1 cellular context compared by ENCODE assay signal in the genomic region with DNA sequence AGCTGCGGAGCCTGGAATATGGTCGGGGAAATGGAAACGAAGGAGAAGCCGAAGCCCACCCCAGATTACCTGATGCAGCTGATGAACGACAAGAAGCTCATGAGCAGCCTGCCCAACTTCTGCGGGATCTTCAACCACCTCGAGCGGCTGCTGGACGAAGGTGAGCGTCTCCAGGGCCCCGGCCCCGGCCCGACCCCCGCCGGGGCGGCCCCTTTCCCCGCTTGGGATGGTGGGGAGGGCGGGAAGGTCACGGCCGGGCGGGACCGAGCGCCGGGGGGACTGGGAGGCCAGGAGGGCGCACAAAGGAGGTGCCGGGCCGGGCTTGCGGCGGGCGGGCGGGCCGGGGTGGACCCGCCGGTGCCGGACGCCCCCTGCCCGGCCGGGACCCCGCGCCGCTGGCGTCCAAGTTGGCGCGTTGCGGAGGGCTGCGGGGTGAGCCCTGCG.
TF ChIP-seq lines count a peak whose summit lies in the region.

No MANE protein-coding gene starts in this region.

TF ChIP-seq in HCT116, 20 proteins besides CTCF, POLR2A, EP300 and RAD21 (continued from another document):
- TF ChIP-seq, protein P1, sequence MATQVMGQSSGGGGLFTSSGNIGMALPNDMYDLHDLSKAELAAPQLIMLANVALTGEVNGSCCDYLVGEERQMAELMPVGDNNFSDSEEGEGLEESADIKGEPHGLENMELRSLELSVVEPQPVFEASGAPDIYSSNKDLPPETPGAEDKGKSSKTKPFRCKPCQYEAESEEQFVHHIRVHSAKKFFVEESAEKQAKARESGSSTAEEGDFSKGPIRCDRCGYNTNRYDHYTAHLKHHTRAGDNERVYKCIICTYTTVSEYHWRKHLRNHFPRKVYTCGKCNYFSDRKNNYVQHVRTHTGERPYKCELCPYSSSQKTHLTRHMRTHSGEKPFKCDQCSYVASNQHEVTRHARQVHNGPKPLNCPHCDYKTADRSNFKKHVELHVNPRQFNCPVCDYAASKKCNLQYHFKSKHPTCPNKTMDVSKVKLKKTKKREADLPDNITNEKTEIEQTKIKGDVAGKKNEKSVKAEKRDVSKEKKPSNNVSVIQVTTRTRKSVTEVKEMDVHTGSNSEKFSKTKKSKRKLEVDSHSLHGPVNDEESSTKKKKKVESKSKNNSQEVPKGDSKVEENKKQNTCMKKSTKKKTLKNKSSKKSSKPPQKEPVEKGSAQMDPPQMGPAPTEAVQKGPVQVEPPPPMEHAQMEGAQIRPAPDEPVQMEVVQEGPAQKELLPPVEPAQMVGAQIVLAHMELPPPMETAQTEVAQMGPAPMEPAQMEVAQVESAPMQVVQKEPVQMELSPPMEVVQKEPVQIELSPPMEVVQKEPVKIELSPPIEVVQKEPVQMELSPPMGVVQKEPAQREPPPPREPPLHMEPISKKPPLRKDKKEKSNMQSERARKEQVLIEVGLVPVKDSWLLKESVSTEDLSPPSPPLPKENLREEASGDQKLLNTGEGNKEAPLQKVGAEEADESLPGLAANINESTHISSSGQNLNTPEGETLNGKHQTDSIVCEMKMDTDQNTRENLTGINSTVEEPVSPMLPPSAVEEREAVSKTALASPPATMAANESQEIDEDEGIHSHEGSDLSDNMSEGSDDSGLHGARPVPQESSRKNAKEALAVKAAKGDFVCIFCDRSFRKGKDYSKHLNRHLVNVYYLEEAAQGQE (IDR thresholded peaks at IDR 0.05; ENCODE audit: low read depth), result no peak
- no peak for TF ChIP-seq CBX3 (IDR thresholded peaks at IDR 0.05; ENCODE audit: low read depth)
- no peak for TF ChIP-seq SP1 (IDR thresholded peaks at IDR 0.05; ENCODE audit: low read depth)
- TF ChIP-seq FOSL1 (IDR thresholded peaks at IDR 0.05; ENCODE audit: low read depth), result no peak
- TF ChIP-seq POLR2AphosphoS5 (IDR thresholded peaks at IDR 0.05; ENCODE audit: low read depth, low read length), result no peak
- TF ChIP-seq, protein P2, sequence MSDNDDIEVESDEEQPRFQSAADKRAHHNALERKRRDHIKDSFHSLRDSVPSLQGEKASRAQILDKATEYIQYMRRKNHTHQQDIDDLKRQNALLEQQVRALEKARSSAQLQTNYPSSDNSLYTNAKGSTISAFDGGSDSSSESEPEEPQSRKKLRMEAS (IDR thresholded peaks at IDR 0.05), result no peak
- TF ChIP-seq ZNF274 (IDR thresholded peaks at IDR 0.05; ENCODE audit: low read depth, low read length), result no peak
- TF ChIP-seq TCF7L2 (IDR thresholded peaks at IDR 0.05; ENCODE audit: borderline replicate concordance, extremely low read depth, insufficient read depth, insufficient read length), result no peak
- TF ChIP-seq ZFX (IDR thresholded peaks at IDR 0.05), result no peak
- TF ChIP-seq, protein P3, sequence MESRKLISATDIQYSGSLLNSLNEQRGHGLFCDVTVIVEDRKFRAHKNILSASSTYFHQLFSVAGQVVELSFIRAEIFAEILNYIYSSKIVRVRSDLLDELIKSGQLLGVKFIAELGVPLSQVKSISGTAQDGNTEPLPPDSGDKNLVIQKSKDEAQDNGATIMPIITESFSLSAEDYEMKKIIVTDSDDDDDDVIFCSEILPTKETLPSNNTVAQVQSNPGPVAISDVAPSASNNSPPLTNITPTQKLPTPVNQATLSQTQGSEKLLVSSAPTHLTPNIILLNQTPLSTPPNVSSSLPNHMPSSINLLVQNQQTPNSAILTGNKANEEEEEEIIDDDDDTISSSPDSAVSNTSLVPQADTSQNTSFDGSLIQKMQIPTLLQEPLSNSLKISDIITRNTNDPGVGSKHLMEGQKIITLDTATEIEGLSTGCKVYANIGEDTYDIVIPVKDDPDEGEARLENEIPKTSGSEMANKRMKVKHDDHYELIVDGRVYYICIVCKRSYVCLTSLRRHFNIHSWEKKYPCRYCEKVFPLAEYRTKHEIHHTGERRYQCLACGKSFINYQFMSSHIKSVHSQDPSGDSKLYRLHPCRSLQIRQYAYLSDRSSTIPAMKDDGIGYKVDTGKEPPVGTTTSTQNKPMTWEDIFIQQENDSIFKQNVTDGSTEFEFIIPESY (IDR thresholded peaks at IDR 0.05; ENCODE audit: extremely low read depth, insufficient replicate concordance, low read length), result no peak
- no peak for TF ChIP-seq ELF1 (IDR thresholded peaks at IDR 0.05; ENCODE audit: borderline replicate concordance, low read depth)
- no peak for TF ChIP-seq SRF (IDR thresholded peaks at IDR 0.05; ENCODE audit: low read depth)
- no peak for TF ChIP-seq EZH2phosphoT487 (IDR thresholded peaks at IDR 0.05; ENCODE audit: borderline replicate concordance)
- TF ChIP-seq JUND (IDR thresholded peaks at IDR 0.05), result no peak
- no peak for TF ChIP-seq SIN3A (IDR thresholded peaks at IDR 0.05; ENCODE audit: low read depth)
- TF ChIP-seq EGR1 (IDR thresholded peaks at IDR 0.05; ENCODE audit: low read depth), result no peak
- TF ChIP-seq, protein P4, sequence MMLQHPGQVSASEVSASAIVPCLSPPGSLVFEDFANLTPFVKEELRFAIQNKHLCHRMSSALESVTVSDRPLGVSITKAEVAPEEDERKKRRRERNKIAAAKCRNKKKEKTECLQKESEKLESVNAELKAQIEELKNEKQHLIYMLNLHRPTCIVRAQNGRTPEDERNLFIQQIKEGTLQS (IDR thresholded peaks at IDR 0.05), result no peak
- TF ChIP-seq EZH2 (IDR thresholded peaks at IDR 0.05), result no peak
- no peak for TF ChIP-seq CEBPB (IDR thresholded peaks at IDR 0.05; ENCODE audit: low read depth)
TF ChIP-seq in HCT116: peak in this region for 0.
